8 cellular contexts compared by ENCODE assay signal in genomic region chr19:39408392-39409206, GRCh38. TPM values are rescaled to one million over a fixed set of nuclear protein-coding genes. Genes with fewer than 3 reads are reported as not detected.
A peak's percentile ranks its signal among the peaks of the same experiment; 100 is the strongest.
DNase-seq lines count a peak whose midpoint lies in the region; ATAC-seq and TF ChIP-seq lines count a peak whose summit lies in the region.

No MANE protein-coding gene starts in this region.

- peaks cover 21% of the 10 kb centered on the region for H3K4me1 ChIP-seq in rectal smooth muscle tissue (ENCODE audit: control insufficient read depth, insufficient read depth, low read length)

- ATAC-seq in HG02973 (IDR thresholded peaks at IDR 0.05; ENCODE audit: unreplicated experiment) (no peak), HG02938 (IDR thresholded peaks at IDR 0.05; ENCODE audit: unreplicated experiment) (no peak)

- H3K4me3 ChIP-seq in rectal smooth muscle tissue (ENCODE audit: low read length) = peak overlapping the region; percentile 98

- no peak for TF ChIP-seq CTCF in C4-2B (conservative IDR thresholded peaks at IDR 0.05)

- no peaks in the 10 kb centered on the region for H3K27me3 ChIP-seq in rectal smooth muscle tissue (ENCODE audit: control insufficient read depth, insufficient read depth, low read length)

- H3K27me3 Mint-ChIP-seq in IgD-negative memory B cell = peaks cover 2% of the 10 kb centered on the region
- H3K27me3 Mint-ChIP-seq in activated CD4-positive, alpha-beta T cell treated with anti-CD3 and anti-CD28 coated beads, Interleukin-2, amount 10 ng/mL, durations not matched to agents 7 days and 5 days = peaks cover 1% of the 10 kb centered on the region

- DNase-seq in activated CD4-positive, alpha-beta T cell treated with anti-CD3 and anti-CD28 coated beads, Interleukin-2, amount 10 ng/mL, durations not matched to agents 7 days and 5 days = peak; percentile 33
- DNase-seq in fibroblast of gingiva (ENCODE audit: low read depth) (peak; percentile 70), HuH-7.5 (ENCODE audit: low spot score) (no peak)

- POLR2A ChIA-PET in activated CD4-positive, alpha-beta T cell treated with anti-CD3 and anti-CD28 coated beads, Interleukin-2, amount 10 ng/mL, durations not matched to agents 7 days and 5 days (lab: Charles Lee) = interaction anchor here (2.8 kb wide), 1 partner anchor 11 kb away, joined by 10 read pairs; no protein-coding TSS in a partner anchor

- H3K27ac Mint-ChIP-seq in IgD-negative memory B cell = peak overlapping the region; percentile 99 to 100 (median 100)
- peak overlapping the region; percentile 97 for H3K27ac Mint-ChIP-seq in activated CD4-positive, alpha-beta T cell treated with anti-CD3 and anti-CD28 coated beads, Interleukin-2, amount 10 ng/mL, durations not matched to agents 7 days and 5 days

- peak overlapping the region; percentile 85 for H3K27ac ChIP-seq in C4-2B
- H3K27ac ChIP-seq in rectal smooth muscle tissue (ENCODE audit: low read depth, low read length) = peak overlapping the region; percentile 100

- CTCF ChIA-PET in activated CD4-positive, alpha-beta T cell treated with anti-CD3 and anti-CD28 coated beads, Interleukin-2, amount 10 ng/mL, durations not matched to agents 7 days and 5 days (lab: Charles Lee) = interaction anchor here (0.7 to 4.1 kb wide), 6 partner anchors 11 to 1189 kb away, joined by 3 to 46 read pairs (median 4); partner anchors contain the start of genes MED29, PAF1 and SAMD4B

- peaks cover 29 to 35% (median 29%) of the 10 kb centered on the region in 3 donors for H3K4me1 Mint-ChIP-seq in IgD-negative memory B cell
- peaks cover 48% of the 10 kb centered on the region for H3K4me1 Mint-ChIP-seq in activated CD4-positive, alpha-beta T cell treated with anti-CD3 and anti-CD28 coated beads, Interleukin-2, amount 10 ng/mL, durations not matched to agents 7 days and 5 days

- peaks cover 0 to 2% (median 0%) of the 10 kb centered on the region in 3 donors for H3K9me3 Mint-ChIP-seq in IgD-negative memory B cell
- no peaks in the 10 kb centered on the region for H3K9me3 Mint-ChIP-seq in activated CD4-positive, alpha-beta T cell treated with anti-CD3 and anti-CD28 coated beads, Interleukin-2, amount 10 ng/mL, durations not matched to agents 7 days and 5 days

- H3K4me3 Mint-ChIP-seq in IgD-negative memory B cell = peak overlapping the region; percentile 95 to 99 (median 96)
- peak overlapping the region; percentile 87 for H3K4me3 Mint-ChIP-seq in activated CD4-positive, alpha-beta T cell treated with anti-CD3 and anti-CD28 coated beads, Interleukin-2, amount 10 ng/mL, durations not matched to agents 7 days and 5 days

- peak overlapping the region; percentile 98 for H3K9ac ChIP-seq in rectal smooth muscle tissue (ENCODE audit: low read length)

- H3K36me3 Mint-ChIP-seq in IgD-negative memory B cell = peaks cover 19% of the 10 kb centered on the region
- peaks cover 37% of the 10 kb centered on the region for H3K36me3 Mint-ChIP-seq in activated CD4-positive, alpha-beta T cell treated with anti-CD3 and anti-CD28 coated beads, Interleukin-2, amount 10 ng/mL, durations not matched to agents 7 days and 5 days (ENCODE audit: low read depth)

- peaks cover 22% of the 10 kb centered on the region for H3K36me3 ChIP-seq in rectal smooth muscle tissue (ENCODE audit: control insufficient read depth, insufficient read depth, low read length)

RNA-seq across cellular contexts. Expression of gene ZFP36, which starts 2.0 kb away (rescaled TPM):
- polyA plus RNA-seq in IgD-negative memory B cell = 579 TPM
- 10 to 100 TPM; 92.5 to 93.4 TPM for total RNA-seq in activated CD4-positive, alpha-beta T cell treated with anti-CD3 and anti-CD28 coated beads, Interleukin-2, amount 10 ng/mL, durations not matched to agents 7 days and 5 days

RNA-seq across cellular contexts. Expression of gene PLEKHG2, which starts 3.9 kb away (rescaled TPM):
- polyA plus RNA-seq in IgD-negative memory B cell = 6.5 TPM
- total RNA-seq in activated CD4-positive, alpha-beta T cell treated with anti-CD3 and anti-CD28 coated beads, Interleukin-2, amount 10 ng/mL, durations not matched to agents 7 days and 5 days = 10 to 100 TPM; 74.4 to 77.9 TPM

RNA-seq across cellular contexts. Expression of gene MED29, which starts 17.4 kb away (rescaled TPM):
- polyA plus RNA-seq in IgD-negative memory B cell = 68.7 TPM
- 10 to 100 TPM; 34.9 to 40.1 TPM for total RNA-seq in activated CD4-positive, alpha-beta T cell treated with anti-CD3 and anti-CD28 coated beads, Interleukin-2, amount 10 ng/mL, durations not matched to agents 7 days and 5 days

RNA-seq across cellular contexts. Expression of gene PAF1, which starts 17.7 kb away (rescaled TPM):
- 64.1 TPM for polyA plus RNA-seq in IgD-negative memory B cell
- 10 to 100 TPM; 43.8 to 44.5 TPM for total RNA-seq in activated CD4-positive, alpha-beta T cell treated with anti-CD3 and anti-CD28 coated beads, Interleukin-2, amount 10 ng/mL, durations not matched to agents 7 days and 5 days

RNA-seq across cellular contexts. Expression of gene RPS16, which starts 27.1 kb away (rescaled TPM):
- polyA plus RNA-seq in IgD-negative memory B cell = 2,255 TPM
- 1,000 to 10,000 TPM; 2,465 to 3,009 TPM for total RNA-seq in activated CD4-positive, alpha-beta T cell treated with anti-CD3 and anti-CD28 coated beads, Interleukin-2, amount 10 ng/mL, durations not matched to agents 7 days and 5 days
